ENCODE assay signal across 9 cellular contexts in genomic region chr11:45665933-45666647, GRCh38. TPM values are rescaled to one million over a fixed set of nuclear protein-coding genes. Genes with fewer than 3 reads are reported as not detected.
DNase-seq lines count a peak whose midpoint lies in the region; ATAC-seq and TF ChIP-seq lines count a peak whose summit lies in the region.
"Had no signal": no experiment of that assay in that cellular context is flagged by ENCODE, and none has a peak within 500 bp of the region (broad histone marks: within the 10 kb centered on the region; RNA-seq: fewer than 3 reads in every experiment).

No MANE protein-coding gene starts in this region.

- no peak for TF ChIP-seq CTCF in Calu3 (IDR thresholded peaks at IDR 0.05; ENCODE audit: unreplicated experiment)
- TF ChIP-seq CTCF in cardiac muscle cell (IDR thresholded peaks at IDR 0.05; ENCODE audit: low read depth, low read length), result no peak
- TF ChIP-seq CTCF in prostate gland (IDR thresholded peaks at IDR 0.05), result no peak

- no peaks in the 10 kb centered on the region for H3K9me3 Mint-ChIP-seq in Calu3 (ENCODE audit: low read depth, unreplicated experiment)

- H3K4me3 ChIP-seq in SK-N-MC (peak overlapping the region; percentile 80; the same call in 1 of the 2 replicates), cardiac muscle cell (peak overlapping the region; percentile 78), prostate gland (peak overlapping the region; percentile 46 to 56)

- TF ChIP-seq POLR2A in prostate gland (IDR thresholded peaks at IDR 0.05), result no peak

- H3K36me3 ChIP-seq in SK-N-MC (ENCODE audit: insufficient read depth, low read length) (no peaks in the 10 kb centered on the region), cardiac muscle cell (no peaks in the 10 kb centered on the region), prostate gland (no peaks in the 10 kb centered on the region)

- no peaks in the 10 kb centered on the region for H3K4me1 Mint-ChIP-seq in Calu3 (ENCODE audit: low read depth, unreplicated experiment)

- 66% methylated on average over 7 of the region's 10 CpGs for WGBS in prostate gland

- peak overlapping the region; percentile 58 for H3K4me3 Mint-ChIP-seq in Calu3 (ENCODE audit: low read depth, unreplicated experiment)

- no TSS peak for BruUV-seq in Calu3 (replicated peaks; lab: Mats Ljungman, UMichigan)

- peaks cover 8% of the 10 kb centered on the region for H3K36me3 Mint-ChIP-seq in Calu3 (ENCODE audit: insufficient read depth, unreplicated experiment)

- intact Hi-C loops in Calu3 (cut with micrococcal nuclease; ENCODE audit: unreplicated experiment), result no loop called here
- intact Hi-C loops in prostate gland (cut with DNase I), result no loop called here

- H3K9ac ChIP-seq in SK-N-MC (ENCODE audit: insufficient read length), result no peak overlapping the region

- H3K27me3 Mint-ChIP-seq in Calu3 (ENCODE audit: unreplicated experiment), result peaks cover 79% of the 10 kb centered on the region

- H3K27ac Mint-ChIP-seq in Calu3 (ENCODE audit: unreplicated experiment), result no peak overlapping the region

- CTCF ChIA-PET in Calu3 (lab: Charles Lee) (interaction anchor here (0.7 to 1.2 kb wide), 2 partner anchors 11 to 105 kb away, joined by 3 read pairs; no protein-coding TSS in a partner anchor), HEK293T (lab: Yijun Ruan, JAX) (interaction anchor here (1.2 kb wide), 2 partner anchors 13 to 105 kb away, joined by 3 to 4 read pairs; no protein-coding TSS in a partner anchor)

- H3K27me3 ChIP-seq in cardiac muscle cell (peaks cover 93% of the 10 kb centered on the region), prostate gland (replicated peaks; ENCODE audit: insufficient read depth) (no peaks in the 10 kb centered on the region)

- DNase-seq in Calu3, result no peak
- no peak for DNase-seq in SK-N-MC (ENCODE audit: low read depth, low spot score)
- DNase-seq in cardiac muscle cell (ENCODE audit: low read depth in 1 of 2, low spot score in 1 of 2), result peak in 1 of 2 donors; percentile 40
- DNase-seq in prostate gland (ENCODE audit: low spot score), result no peak
- DNase-seq in HEK293T (ENCODE audit: extremely low spot score), result no peak
- no peak for DNase-seq in DMS79 treated with DMSO at 0.1 percent for 48 hours (lab: John Stamatoyannopoulos, UW)
- DNase-seq: NCI-H524 treated with DMSO at 0.1 percent for 48 hours had no signal

- POLR2A ChIA-PET in HEK293T (lab: Yijun Ruan, JAX), result no interaction called here

- H3K27ac ChIP-seq in SK-N-MC (no peak overlapping the region), cardiac muscle cell (no peak overlapping the region), prostate gland (peak overlapping the region in 1 of 2 donors; percentile 31)

- H3K4me1 ChIP-seq in cardiac muscle cell (ENCODE audit: low read depth) (peaks cover 5% of the 10 kb centered on the region), prostate gland (replicated peaks) (peaks cover 3% of the 10 kb centered on the region)

- ATAC-seq in esophagus mucosa, result no peak
- ATAC-seq in HG03460 (IDR thresholded peaks at IDR 0.05; ENCODE audit: unreplicated experiment), result no peak

- H3K9me3 ChIP-seq in SK-N-MC (ENCODE audit: low read depth, low read length), result no peaks in the 10 kb centered on the region
- H3K9me3 ChIP-seq in cardiac muscle cell (ENCODE audit: low read depth), result no peaks in the 10 kb centered on the region
- H3K9me3 ChIP-seq in prostate gland, result no peaks in the 10 kb centered on the region

TF ChIP-seq in HEK293T, 16 proteins besides CTCF, POLR2A, EP300 and RAD21:
- TF ChIP-seq SUZ12 (IDR thresholded peaks at IDR 0.05) (no peak), CTBP1 (IDR thresholded peaks at IDR 0.05; ENCODE audit: borderline replicate concordance) (no peak), LEF1 (IDR thresholded peaks at IDR 0.05; ENCODE audit: borderline replicate concordance) (no peak), ELF4 (IDR thresholded peaks at IDR 0.05) (no peak), L3MBTL2 (conservative IDR thresholded peaks at IDR 0.05) (no peak), TARDBP (IDR thresholded peaks at IDR 0.05) (no peak), FOXK2 (IDR thresholded peaks at IDR 0.05) (no peak), BHLHE40 (IDR thresholded peaks at IDR 0.05; ENCODE audit: borderline replicate concordance) (no peak), PKNOX1 (IDR thresholded peaks at IDR 0.05) (no peak), HDGF (IDR thresholded peaks at IDR 0.05; ENCODE audit: borderline replicate concordance) (no peak), NFRKB (IDR thresholded peaks at IDR 0.05) (no peak)

RNA-seq across cellular contexts. Expression of gene CHST1, which starts 0.7 kb away (rescaled TPM):
- total RNA-seq in Calu3 (2022) (not detected in 2 replicates), cardiac muscle cell (3.1 and 4.3 TPM in 2 replicates), prostate gland (1 to 10 TPM in 1 of 2 donors, under 1 TPM in 1; 0.32 to 4.4 TPM), esophagus mucosa (3.0 TPM)
- 2.5 and 3.3 TPM in 2 replicates for polyA plus RNA-seq in cardiac muscle cell
